8 cellular contexts compared by ENCODE assay signal in the genomic region with DNA sequence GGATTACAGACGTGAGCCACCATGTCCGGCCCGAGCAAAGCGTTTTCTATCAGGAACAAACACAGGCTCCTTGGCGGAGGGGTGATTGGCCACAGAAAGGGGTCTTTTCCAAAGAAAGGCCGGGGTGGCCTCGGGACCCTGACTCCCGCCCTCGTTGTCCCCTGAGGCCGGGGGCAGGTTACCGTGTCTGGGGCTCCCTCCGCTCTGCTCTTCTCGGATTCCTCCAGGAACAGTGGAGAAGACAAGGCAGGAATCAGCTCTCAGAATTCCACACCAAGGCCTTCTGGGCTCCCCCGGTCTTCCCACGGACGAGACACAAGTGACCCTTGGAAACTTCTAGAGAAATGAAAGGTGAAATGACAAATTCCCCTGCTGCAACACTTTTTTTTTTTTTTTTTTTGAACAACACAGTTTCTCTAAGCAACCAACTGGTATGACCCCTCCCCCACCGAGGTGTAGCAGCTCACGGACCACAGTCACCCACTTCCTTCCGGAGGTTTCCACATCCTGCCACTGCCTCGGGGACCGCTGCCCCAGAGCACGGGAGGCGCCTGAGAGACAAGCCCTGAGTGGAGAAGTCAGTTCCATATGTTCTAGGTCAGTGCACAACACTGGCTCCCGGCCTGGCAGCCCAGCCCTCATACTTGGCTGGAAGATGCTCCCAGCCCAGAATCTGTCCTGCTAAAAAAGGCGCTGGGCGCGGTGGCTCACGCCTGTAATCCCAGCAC. TPM values are rescaled to one million over a fixed set of nuclear protein-coding genes. Genes with fewer than 3 reads are reported as not detected.
DNase-seq lines count a peak whose midpoint lies in the region; ATAC-seq and TF ChIP-seq lines count a peak whose summit lies in the region.

No MANE protein-coding gene starts in this region.

- TF ChIP-seq POLR2A in GM10847 (IDR thresholded peaks at IDR 0.05; ENCODE audit: extremely low read depth, insufficient read length): peak; percentile 87
- no peak for TF ChIP-seq POLR2A in lower leg skin (IDR thresholded peaks at IDR 0.05)

- no peak for TF ChIP-seq CTCF in lower leg skin (IDR thresholded peaks at IDR 0.05)

- H3K4me1 Mint-ChIP-seq in T-helper 1 cell treated with Interleukin-12 subunit alpha and Interleukin-12 subunit beta and Interleukin-4 antibody, amounts not matched to agents 30 μg/mL and 1 μg/mL, for 36 hours (ENCODE audit: low read depth): peaks cover 61% of the 10 kb centered on the region
- peaks cover 75% of the 10 kb centered on the region for H3K4me1 Mint-ChIP-seq in activated naive CD8-positive, alpha-beta T cell treated with anti-CD3 and anti-CD28 coated beads, Interleukin-2, amount 50 U/mL, for 24 hours

- H3K9me3 Mint-ChIP-seq in T-helper 1 cell treated with Interleukin-12 subunit alpha and Interleukin-12 subunit beta and Interleukin-4 antibody, amounts not matched to agents 30 μg/mL and 1 μg/mL, for 36 hours: no peaks in the 10 kb centered on the region
- no peaks in the 10 kb centered on the region for H3K9me3 Mint-ChIP-seq in activated naive CD8-positive, alpha-beta T cell treated with anti-CD3 and anti-CD28 coated beads, Interleukin-2, amount 50 U/mL, for 24 hours

- peaks cover 45% of the 10 kb centered on the region for H3K36me3 Mint-ChIP-seq in T-helper 1 cell treated with Interleukin-12 subunit alpha and Interleukin-12 subunit beta and Interleukin-4 antibody, amounts not matched to agents 30 μg/mL and 1 μg/mL, for 36 hours (ENCODE audit: low read depth)
- H3K36me3 Mint-ChIP-seq in activated naive CD8-positive, alpha-beta T cell treated with anti-CD3 and anti-CD28 coated beads, Interleukin-2, amount 50 U/mL, for 24 hours (ENCODE audit: low read depth): peaks cover 46% of the 10 kb centered on the region

- ATAC-seq in HG02973 (IDR thresholded peaks at IDR 0.05; ENCODE audit: unreplicated experiment): peak; percentile 36
- ATAC-seq in activated naive CD8-positive, alpha-beta T cell treated with anti-CD3 and anti-CD28 coated beads, Interleukin-2, amount 50 U/mL, for 24 hours: peak; percentile 62
- no peak for ATAC-seq in GM18511 (IDR thresholded peaks at IDR 0.05; ENCODE audit: unreplicated experiment)

- intact Hi-C loops in lower leg skin (cut with DNase I; ENCODE audit: low total_unique reads): no loop called here

- 59 to 64% methylated on average over 28 of the region's 28 CpGs for WGBS in lower leg skin, 2 donors

- H3K27ac Mint-ChIP-seq in T-helper 1 cell treated with Interleukin-12 subunit alpha and Interleukin-12 subunit beta and Interleukin-4 antibody, amounts not matched to agents 30 μg/mL and 1 μg/mL, for 36 hours: peak overlapping the region; percentile 99
- peak overlapping the region; percentile 95 for H3K27ac Mint-ChIP-seq in activated naive CD8-positive, alpha-beta T cell treated with anti-CD3 and anti-CD28 coated beads, Interleukin-2, amount 50 U/mL, for 24 hours

- peak overlapping the region; percentile 98 for H3K4me3 Mint-ChIP-seq in T-helper 1 cell treated with Interleukin-12 subunit alpha and Interleukin-12 subunit beta and Interleukin-4 antibody, amounts not matched to agents 30 μg/mL and 1 μg/mL, for 36 hours
- peak overlapping the region; percentile 85 for H3K4me3 Mint-ChIP-seq in activated naive CD8-positive, alpha-beta T cell treated with anti-CD3 and anti-CD28 coated beads, Interleukin-2, amount 50 U/mL, for 24 hours

- peaks cover 4% of the 10 kb centered on the region for H3K27me3 Mint-ChIP-seq in T-helper 1 cell treated with Interleukin-12 subunit alpha and Interleukin-12 subunit beta and Interleukin-4 antibody, amounts not matched to agents 30 μg/mL and 1 μg/mL, for 36 hours (ENCODE audit: low read depth)
- H3K27me3 Mint-ChIP-seq in activated naive CD8-positive, alpha-beta T cell treated with anti-CD3 and anti-CD28 coated beads, Interleukin-2, amount 50 U/mL, for 24 hours: peaks cover 2% of the 10 kb centered on the region

- DNase-seq in activated naive CD8-positive, alpha-beta T cell treated with anti-CD3 and anti-CD28 coated beads, Interleukin-2, amount 50 U/mL, for 24 hours: peak; percentile 94
- DNase-seq in lower leg skin (ENCODE audit: low spot score in 2 of 2): peak; percentile 64 to 93
- peak; percentile 90 for DNase-seq in stimulated activated CD8-positive, alpha-beta memory T cell treated with anti-CD3 and anti-CD28 coated beads, Interleukin-4, amount 100 ng/mL, for 24 hours (ENCODE audit: low read depth)
- DNase-seq in NCI-H2081 treated with DMSO at 0.1 percent for 48 hours (lab: John Stamatoyannopoulos, UW): no peak

- no peak overlapping the region for H3K4me3 ChIP-seq in lower leg skin (ENCODE audit: low read depth, poor library complexity, severe bottlenecking)

RNA-seq across cellular contexts. Expression of a gene that starts 11.0 kb away (rescaled TPM):
- total RNA-seq in lower leg skin: 10 to 100 TPM; 26.4 to 46.0 (median 34.5) TPM

RNA-seq across cellular contexts. Expression of a gene that starts 11.6 kb away (rescaled TPM):
- 1 to 10 TPM in 3 of 4 donors, under 1 TPM in 1; 0.25 to 8.8 (median 4.3) TPM for total RNA-seq in lower leg skin

RNA-seq across cellular contexts. Expression of a gene that starts 34.1 kb away (rescaled TPM):
- 100 to 1,000 TPM; 224 to 367 (median 251) TPM for total RNA-seq in lower leg skin
